In genomic region chr10:77810446-77811335, GRCh38 we compare ENCODE assay signal across 15 cellular contexts.
"Had no signal": no experiment of that assay in that cellular context is flagged by ENCODE, and none has a peak within 500 bp of the region (broad histone marks: within the 10 kb centered on the region; RNA-seq: fewer than 3 reads in every experiment).

No MANE protein-coding gene starts in this region.

- H3K4me3 ChIP-seq: gastrocnemius medialis, left lung, smooth muscle cell, stomach, testis had no signal

- H3K4me3 Mint-ChIP-seq: activated T-helper 1 cell treated with anti-CD3 and anti-CD28 coated beads, Interleukin-12 subunit alpha, Interleukin-12 subunit beta, Interleukin-2, Interleukin-4 antibody, amounts not matched to agents 30 ng/mL and 10 ng/mL and 1 ng/mL, durations not matched to agents 14 hours and 24 hours and 36 hours; endodermal cell; memory B cell; naive thymus-derived CD8-positive, alpha-beta T cell had no signal

- H3K9me3 ChIP-seq: gastrocnemius medialis, left lung, stomach, testis had no signal

- H3K9me3 Mint-ChIP-seq: activated T-helper 1 cell treated with anti-CD3 and anti-CD28 coated beads, Interleukin-12 subunit alpha, Interleukin-12 subunit beta, Interleukin-2, Interleukin-4 antibody, amounts not matched to agents 30 ng/mL and 10 ng/mL and 1 ng/mL, durations not matched to agents 14 hours and 24 hours and 36 hours; endodermal cell; memory B cell; naive thymus-derived CD8-positive, alpha-beta T cell had no signal

- H3K36me3 Mint-ChIP-seq: memory B cell; naive thymus-derived CD8-positive, alpha-beta T cell had no signal

- H3K4me1 ChIP-seq: gastrocnemius medialis, left lung, stomach, testis had no signal

- H3K4me1 Mint-ChIP-seq: endodermal cell; memory B cell; naive thymus-derived CD8-positive, alpha-beta T cell had no signal

- H3K27ac ChIP-seq: gastrocnemius medialis, left lung, stomach, testis had no signal

- ATAC-seq: gastrocnemius medialis; left lung; naive thymus-derived CD8-positive, alpha-beta T cell had no signal

- H3K4me2 ChIP-seq: smooth muscle cell had no signal

- DNase-seq: activated CD4-positive, CD25-positive, alpha-beta regulatory T cell treated with anti-CD3 and anti-CD28 coated beads, Interleukin-2, amount 50 U/mL, for 72 hours; activated naive CD4-positive, alpha-beta T cell treated with Interleukin-2 at 50 U/mL for 16 hours; anterior cingulate cortex; endodermal cell; gastrocnemius medialis; islet precursor cell; left lung; naive thymus-derived CD8-positive, alpha-beta T cell; right cardiac atrium; stomach; testis had no signal

- H3K27me3 Mint-ChIP-seq: memory B cell; naive thymus-derived CD8-positive, alpha-beta T cell; progenitor cell of endocrine pancreas had no signal

- H3K27me3 ChIP-seq: gastrocnemius medialis, left lung, stomach, testis had no signal

- H3K27ac Mint-ChIP-seq: activated T-helper 1 cell treated with anti-CD3 and anti-CD28 coated beads, Interleukin-12 subunit alpha, Interleukin-12 subunit beta, Interleukin-2, Interleukin-4 antibody, amounts not matched to agents 30 ng/mL and 10 ng/mL and 1 ng/mL, durations not matched to agents 14 hours and 24 hours and 36 hours; endodermal cell; memory B cell; progenitor cell of endocrine pancreas had no signal
